Comparison of ENCODE assay signal across 11 cellular contexts in genomic region chr19:1910169-1910568, GRCh38. TPM values are rescaled to one million over a fixed set of nuclear protein-coding genes. Genes with fewer than 3 reads are reported as not detected.
A peak's percentile ranks its signal among the peaks of the same experiment; 100 is the strongest.
DNase-seq lines count a peak whose midpoint lies in the region; ATAC-seq and TF ChIP-seq lines count a peak whose summit lies in the region.
"Had no signal": no experiment of that assay in that cellular context is flagged by ENCODE, and none has a peak within 500 bp of the region (broad histone marks: within the 10 kb centered on the region; RNA-seq: fewer than 3 reads in every experiment).

No MANE protein-coding gene starts in this region.

- peak overlapping the region; percentile 16 for H3K4me3 Mint-ChIP-seq in CD8-positive, alpha-beta T cell
- H3K4me3 Mint-ChIP-seq in effector memory CD8-positive, alpha-beta T cell = peak overlapping the region in 1 of 2 donors; percentile 37
- no peak overlapping the region for H3K4me3 Mint-ChIP-seq in neural progenitor cell

- no peak for TF ChIP-seq CTCF in CD8-positive, alpha-beta T cell (IDR thresholded peaks at IDR 0.05)
- TF ChIP-seq CTCF in RWPE1 (conservative IDR thresholded peaks at IDR 0.05; ENCODE audit: low read depth) (no peak), neural progenitor cell (IDR thresholded peaks at IDR 0.05) (no peak)

- no peak overlapping the region for H3K27ac Mint-ChIP-seq in CD8-positive, alpha-beta T cell
- peak overlapping the region; percentile 49 to 66 for H3K27ac Mint-ChIP-seq in effector memory CD8-positive, alpha-beta T cell
- H3K27ac Mint-ChIP-seq in neural progenitor cell = peak overlapping the region; percentile 4

- no peak for DNase-seq in CD8-positive, alpha-beta T cell
- DNase-seq in RWPE1 (ENCODE audit: low spot score) (no peak), neural progenitor cell (ENCODE audit: low spot score) (no peak), NCI-H226 (no peak)
- no peak for DNase-seq in effector memory CD8-positive, alpha-beta T cell
- DNase-seq: activated CD8-positive, alpha-beta memory T cell treated with anti-CD3 and anti-CD28 coated beads, Interleukin-2, amount 50 U/mL, for 48 hours; Calu3; OCI-M1 had no signal

- peaks cover 10% of the 10 kb centered on the region for H3F3A ChIP-seq in neural progenitor cell (ENCODE audit: low read depth)

- no peaks in the 10 kb centered on the region for H3K36me3 ChIP-seq in CD8-positive, alpha-beta T cell (ENCODE audit: insufficient read depth, low read length)
- no peaks in the 10 kb centered on the region for H3K36me3 ChIP-seq in neural progenitor cell

- H3K4me3 ChIP-seq in CD8-positive, alpha-beta T cell (ENCODE audit: low read depth, low read length) = no peak overlapping the region
- no peak overlapping the region for H3K4me3 ChIP-seq in neural progenitor cell

- peaks cover 96% of the 10 kb centered on the region for H3K79me2 ChIP-seq in neural progenitor cell (ENCODE audit: low read depth)

- H3K4me2 ChIP-seq in neural progenitor cell = no peak overlapping the region

- POLR2A ChIA-PET in CD8-positive, alpha-beta T cell (lab: Charles Lee) = no interaction called here
- POLR2A ChIA-PET in RWPE1 (lab: Yijun Ruan, JAX; ENCODE audit: low non-redundant PET) = no interaction called here

- peaks cover 24% of the 10 kb centered on the region for H3K4me1 Mint-ChIP-seq in CD8-positive, alpha-beta T cell (ENCODE audit: low read depth)
- peaks cover 16 to 26% of the 10 kb centered on the region in 2 donors for H3K4me1 Mint-ChIP-seq in effector memory CD8-positive, alpha-beta T cell (ENCODE audit: low read depth in 2 of 2)
- peaks cover 9% of the 10 kb centered on the region for H3K4me1 Mint-ChIP-seq in neural progenitor cell

- no peaks in the 10 kb centered on the region for H3K27me3 ChIP-seq in CD8-positive, alpha-beta T cell (ENCODE audit: insufficient read depth, low read length)
- H3K27me3 ChIP-seq in neural progenitor cell = no peaks in the 10 kb centered on the region

- H3K9me3 Mint-ChIP-seq in CD8-positive, alpha-beta T cell = no peaks in the 10 kb centered on the region
- H3K9me3 Mint-ChIP-seq in effector memory CD8-positive, alpha-beta T cell = no peaks in the 10 kb centered on the region
- no peaks in the 10 kb centered on the region for H3K9me3 Mint-ChIP-seq in neural progenitor cell

- H3K27me3 Mint-ChIP-seq in CD8-positive, alpha-beta T cell (ENCODE audit: low read depth) = no peaks in the 10 kb centered on the region
- H3K27me3 Mint-ChIP-seq in effector memory CD8-positive, alpha-beta T cell = no peaks in the 10 kb centered on the region
- peaks cover 4% of the 10 kb centered on the region for H3K27me3 Mint-ChIP-seq in neural progenitor cell (ENCODE audit: insufficient read depth, low read depth)

- peaks cover 9% of the 10 kb centered on the region for H3K36me3 Mint-ChIP-seq in CD8-positive, alpha-beta T cell
- H3K36me3 Mint-ChIP-seq in effector memory CD8-positive, alpha-beta T cell (ENCODE audit: insufficient read depth) = peaks cover 16% of the 10 kb centered on the region
- H3K36me3 Mint-ChIP-seq in neural progenitor cell = peaks cover 6% of the 10 kb centered on the region

- H3K9ac ChIP-seq in neural progenitor cell = no peak overlapping the region

- CTCF ChIA-PET in CD8-positive, alpha-beta T cell (lab: Charles Lee) = no interaction called here
- CTCF ChIA-PET in RWPE1 (lab: Yijun Ruan, JAX) = interaction anchor here (1.0 kb wide), 1 partner anchor 20 kb away, joined by 4 read pairs; no protein-coding TSS in a partner anchor

- H3K4me1 ChIP-seq in CD8-positive, alpha-beta T cell (ENCODE audit: insufficient read depth, low read length) = peaks cover 34% of the 10 kb centered on the region
- H3K4me1 ChIP-seq in neural progenitor cell = peaks cover 6% of the 10 kb centered on the region

- H3K9me3 ChIP-seq in CD8-positive, alpha-beta T cell (ENCODE audit: low read length) = no peaks in the 10 kb centered on the region
- no peaks in the 10 kb centered on the region for H3K9me3 ChIP-seq in neural progenitor cell (ENCODE audit: low read depth)

- no peak for ATAC-seq in CD8-positive, alpha-beta T cell
- ATAC-seq in effector memory CD8-positive, alpha-beta T cell (replicated peaks) = no peak
- no peak for ATAC-seq in GM21737 (IDR thresholded peaks at IDR 0.05; ENCODE audit: unreplicated experiment)
- ATAC-seq in HG02870 (IDR thresholded peaks at IDR 0.05; ENCODE audit: unreplicated experiment) = no peak
- no peak for ATAC-seq in HG02610 (IDR thresholded peaks at IDR 0.05; ENCODE audit: unreplicated experiment)

- H4K20me1 ChIP-seq in neural progenitor cell (ENCODE audit: low read depth) = peaks cover 80% of the 10 kb centered on the region

- H2AFZ ChIP-seq in neural progenitor cell (replicated peaks) = no peak overlapping the region

- intact Hi-C loops in CD8-positive, alpha-beta T cell (cut with DNase I, micrococcal nuclease) = no loop called here

- no peak overlapping the region for H3K27ac ChIP-seq in CD8-positive, alpha-beta T cell (ENCODE audit: low read depth, low read length)
- H3K27ac ChIP-seq in RWPE1 = peak overlapping the region; percentile 83
- no peak overlapping the region for H3K27ac ChIP-seq in neural progenitor cell

RNA-seq across cellular contexts. Expression of gene ADAT3, which starts 5.0 kb away (rescaled TPM):
- total RNA-seq in CD8-positive, alpha-beta T cell = 1 to 10 TPM; 6.4 to 7.3 TPM
- total RNA-seq in neural progenitor cell (ENCODE audit: low replicate concordance) = 2.4 and 6.5 TPM in 2 replicates

RNA-seq across cellular contexts. Expression of gene SCAMP4, which starts 5.0 kb away (rescaled TPM):
- total RNA-seq in CD8-positive, alpha-beta T cell = 10 to 100 TPM; 18.5 to 19.2 TPM
- 11.5 and 67.6 TPM in 2 replicates for total RNA-seq in neural progenitor cell (ENCODE audit: low replicate concordance)

RNA-seq across cellular contexts. Expression of gene ABHD17A, which starts 24.9 kb away (rescaled TPM):
- 100 to 1,000 TPM; 204 TPM for total RNA-seq in CD8-positive, alpha-beta T cell
- 20.2 and 87.0 TPM in 2 replicates for total RNA-seq in neural progenitor cell (ENCODE audit: low replicate concordance)

RNA-seq across cellular contexts. Expression of gene CSNK1G2, which starts 30.8 kb away (rescaled TPM):
- total RNA-seq in CD8-positive, alpha-beta T cell = 100 to 1,000 TPM; 140 to 141 TPM
- 49.6 and 161 TPM in 2 replicates for total RNA-seq in neural progenitor cell (ENCODE audit: low replicate concordance)

RNA-seq across cellular contexts. Expression of gene KLF16, which starts 46.8 kb away (rescaled TPM):
- 10 to 100 TPM; 85.7 to 88.7 TPM for total RNA-seq in CD8-positive, alpha-beta T cell
- total RNA-seq in neural progenitor cell (ENCODE audit: low replicate concordance) = 1.0 and 4.8 TPM in 2 replicates
